In the genomic region with DNA sequence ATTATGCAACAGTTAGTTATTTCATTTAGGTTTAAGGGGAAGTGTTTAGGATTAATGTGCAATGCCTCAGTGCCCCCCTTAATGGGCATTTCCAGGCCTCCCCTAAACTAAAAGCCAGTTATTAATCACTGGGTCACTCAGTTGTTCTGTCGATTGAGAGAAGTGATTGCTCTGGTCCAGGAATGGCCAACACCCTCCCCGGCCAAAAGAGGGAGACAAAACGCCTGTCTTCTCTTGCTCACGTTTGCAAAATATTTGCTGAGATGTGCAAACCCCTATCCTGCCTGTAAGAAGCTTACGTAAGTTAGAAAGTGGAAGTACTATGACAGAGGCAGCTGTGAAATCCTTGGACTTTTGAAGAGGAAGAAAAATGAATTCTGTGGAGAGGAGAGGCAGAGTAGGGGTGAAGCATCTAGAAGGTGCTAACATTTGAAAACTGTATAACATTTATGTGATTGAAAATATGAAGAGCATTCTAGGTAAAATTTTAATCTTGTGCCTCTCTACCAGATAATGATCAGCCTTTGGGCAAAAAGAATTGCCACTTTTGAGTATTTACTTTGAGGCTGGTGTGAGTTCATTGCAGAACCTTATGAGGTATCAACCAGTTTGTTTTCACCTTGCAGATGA, we compare ENCODE assay signal across 8 cellular contexts. TPM values are rescaled to one million over a fixed set of nuclear protein-coding genes. Genes with fewer than 3 reads are reported as not detected.
DNase-seq lines count a peak whose midpoint lies in the region; ATAC-seq, FAIRE-seq and TF ChIP-seq lines count a peak whose summit lies in the region.

No MANE protein-coding gene starts in this region.

- DNase-seq in CD14-positive monocyte (ENCODE audit: low spot score) (peak; percentile 59), H54 (ENCODE audit: insufficient read length, low spot score) (peak; percentile 8), RKO (ENCODE audit: low spot score) (peak; percentile 47), Right ventricle myocardium superior (peak; percentile 46), upper lobe of right lung (no peak), HAP-1 (ENCODE audit: low spot score in 2 of 2) (no peak), retina (no peak)

- H3K27ac Mint-ChIP-seq in CD14-positive monocyte: peak overlapping the region in 3 of 7 donors; percentile 41 to 58 (median 55)

- no peaks in the 10 kb centered on the region for H3K9me3 ChIP-seq in upper lobe of right lung
- no peaks in the 10 kb centered on the region for H3K9me3 ChIP-seq in HAP-1

- intact Hi-C loops in CD14-positive monocyte (cut with micrococcal nuclease) (no loop called here), Right ventricle myocardium superior (cut with DNase I) (loop anchor here (2.0 kb wide), 1 partner anchor 97 kb away; no protein-coding TSS in a partner anchor), upper lobe of right lung (cut with DNase I) (no loop called here)

- H3K27me3 ChIP-seq in upper lobe of right lung (no peaks in the 10 kb centered on the region), HAP-1 (ENCODE audit: low read depth) (no peaks in the 10 kb centered on the region)

- ATAC-seq in Right ventricle myocardium superior (ENCODE audit: poor library complexity): peak; percentile 70
- ATAC-seq in upper lobe of right lung: peak; percentile 87
- no peak for ATAC-seq in HG03108 (IDR thresholded peaks at IDR 0.05; ENCODE audit: unreplicated experiment)

- TF ChIP-seq CTCF in CD14-positive monocyte (IDR thresholded peaks at IDR 0.05) (peak; percentile 60), upper lobe of right lung (IDR thresholded peaks at IDR 0.05) (peak; percentile 42)

- peaks cover 0 to 5% (median 2%) of the 10 kb centered on the region in 3 donors for H3K27me3 Mint-ChIP-seq in CD14-positive monocyte (ENCODE audit: low read depth in 3 of 3)

- in situ Hi-C loops in HAP-1 (cut with MboI; ENCODE audit: low sequenced_read_pairs): no loop called here

- no peak overlapping the region for H3K4me3 ChIP-seq in upper lobe of right lung
- H3K4me3 ChIP-seq in HAP-1: no peak overlapping the region

- H3K4me1 ChIP-seq in upper lobe of right lung: no peaks in the 10 kb centered on the region
- no peaks in the 10 kb centered on the region for H3K4me1 ChIP-seq in HAP-1

- peaks cover 19% of the 10 kb centered on the region for H3K4me1 Mint-ChIP-seq in CD14-positive monocyte

- no peak overlapping the region for H3K4me3 Mint-ChIP-seq in CD14-positive monocyte

- peaks cover 0 to 4% (median 0%) of the 10 kb centered on the region in 7 donors for H3K9me3 Mint-ChIP-seq in CD14-positive monocyte

- H3K36me3 Mint-ChIP-seq in CD14-positive monocyte: no peaks in the 10 kb centered on the region

- FAIRE-seq in H54 (lab: Jason Lieb, UNC): no peak

- H3K36me3 ChIP-seq in upper lobe of right lung: no peaks in the 10 kb centered on the region
- H3K36me3 ChIP-seq in HAP-1 (replicated peaks): no peaks in the 10 kb centered on the region

- TF ChIP-seq POLR2A in H54 (IDR thresholded peaks at IDR 0.05; ENCODE audit: low read depth, low read length): no peak

- no peak overlapping the region for H3K27ac ChIP-seq in upper lobe of right lung

RNA-seq across cellular contexts. Expression of a gene that starts 37.7 kb away (rescaled TPM):
- not detected for polyA plus RNA-seq in CD14-positive monocyte
- 1.5 TPM for total RNA-seq in Right ventricle myocardium superior
- total RNA-seq in upper lobe of right lung: 3.7 TPM

Comparison
In these comparisons a context has a peak if more than half of its experiments do, and no peak if none do; other contexts are left out.
1. DNase-seq: peak in CD14-positive monocyte (single experiment), H54 (single experiment), RKO (single experiment) and Right ventricle myocardium superior (single experiment); none in upper lobe of right lung (single experiment), HAP-1 (0 of 2) and retina (single experiment).